In genomic region chr7:90345016-90345415, GRCh38 we compare ENCODE assay signal across 13 cellular contexts. TPM values are rescaled to one million over a fixed set of nuclear protein-coding genes. Genes with fewer than 3 reads are reported as not detected.
DNase-seq lines count a peak whose midpoint lies in the region; ATAC-seq, FAIRE-seq and TF ChIP-seq lines count a peak whose summit lies in the region.
"Had no signal": no experiment of that assay in that cellular context is flagged by ENCODE, and none has a peak within 500 bp of the region (broad histone marks: within the 10 kb centered on the region; RNA-seq: fewer than 3 reads in every experiment).

No MANE protein-coding gene starts in this region.

- no TSS peak for BruUV-seq in K562 (replicated peaks; lab: Mats Ljungman, UMichigan)

- no peak overlapping the region for H3K9ac ChIP-seq in HUES6 (ENCODE audit: low read length)
- no peak overlapping the region for H3K9ac ChIP-seq in K562 (ENCODE audit: insufficient read depth in 1 of 2, low read depth in 2 of 2, low read length in 2 of 2)

- no peak for FAIRE-seq in A549 (lab: Jason Lieb, UNC)
- FAIRE-seq in K562 (lab: Jason Lieb, UNC), result no peak

- H3K27ac ChIP-seq in A549 (no peak overlapping the region), HUES6 (ENCODE audit: low read depth, low read length) (no peak overlapping the region), K562 (ENCODE audit: extremely low read depth, low read depth, low read length) (peak overlapping the region; percentile 95; the same call in 2 of the 3 replicates)

- H3K4me1 ChIP-seq in A549, result peaks cover 3% of the 10 kb centered on the region; the same call in 1 of the 3 replicates
- no peaks in the 10 kb centered on the region for H3K4me1 ChIP-seq in HUES6 (ENCODE audit: control insufficient read depth, insufficient read depth, low read length)
- H3K4me1 ChIP-seq in K562 (replicated peaks in 1 of 2; ENCODE audit: control insufficient read depth in 2 of 2, insufficient read depth in 2 of 2, low read length in 2 of 2), result peaks cover 8 to 14% of the 10 kb centered on the region in 2 experiments; a peak in 3 of 5 replicates

- no peak for TF ChIP-seq CTCF in A549 (IDR thresholded peaks at IDR 0.05)
- no peak for TF ChIP-seq CTCF in K562 (IDR thresholded peaks at IDR 0.05 in 2 of 3, conservative IDR thresholded peaks at IDR 0.05 in 1 of 3; ENCODE audit: insufficient read depth in 2 of 3, low read depth in 1 of 3, low read length in 3 of 3)

- no peak for TF ChIP-seq RAD21 in A549 (conservative IDR thresholded peaks at IDR 0.05 in 1 of 2, IDR thresholded peaks at IDR 0.05 in 1 of 2)
- no peak for TF ChIP-seq RAD21 in K562 (CRISPR knock-in tag; conservative IDR thresholded peaks at IDR 0.05 in 1 of 2, IDR thresholded peaks at IDR 0.05 in 1 of 2)

- H3K9me3 ChIP-seq in A549, result no peaks in the 10 kb centered on the region
- H3K9me3 ChIP-seq in HUES6 (ENCODE audit: control insufficient read depth, insufficient read depth, low read depth, low read length), result no peaks in the 10 kb centered on the region
- no peaks in the 10 kb centered on the region for H3K9me3 ChIP-seq in K562 (replicated peaks; ENCODE audit: control insufficient read depth, insufficient read depth, low read depth, low read length)

- no peak for DNase-seq in A549 (ENCODE audit: low read depth in 1 of 2, low spot score in 1 of 2)
- no peak for DNase-seq in K562 (ENCODE audit: extremely low read depth in 1 of 4, low spot score in 3 of 4)
- DNase-seq in naive B cell, result no peak
- DNase-seq in hypothalamus (lab: John Stamatoyannopoulos, UW), result no peak
- no peak for DNase-seq in NCI-H2171 (lab: John Stamatoyannopoulos, UW)
- no peak for DNase-seq in stimulated activated CD4-positive, alpha-beta T cell treated with anti-CD3 and anti-CD28 coated beads, Interleukin-1b, Interleukin-23, amount 100 ng/mL, for 48 hours
- DNase-seq: cerebellar nuclear complex, NCI-H1105 treated with DMSO at 0.1 percent for 48 hours had no signal

- H3K27me3 ChIP-seq in HUES6 (ENCODE audit: control insufficient read depth, insufficient read depth, low read length) (no peaks in the 10 kb centered on the region), K562 (ENCODE audit: control insufficient read depth in 2 of 2, insufficient read depth in 2 of 2, low read length in 2 of 2) (no peaks in the 10 kb centered on the region)
- H3K27me3 ChIP-seq: BLaER1 treated with 17β-estradiol and CSF1 and Interleukin-3, amounts not matched to agents 10 nM and 100 nM had no signal

- POLR2A ChIA-PET in A549 (lab: Yijun Ruan, JAX) (interaction anchor here (0.9 kb wide), 1 partner anchor 133 kb away, joined by 3 read pairs; no protein-coding TSS in a partner anchor), K562 (lab: Yijun Ruan, JAX) (interaction anchor here (1.1 to 1.6 kb wide), 2 partner anchors 8 to 24 kb away, joined by 4 to 6 read pairs; no protein-coding TSS in a partner anchor)

- no peaks in the 10 kb centered on the region for H3K27me3 Mint-ChIP-seq in naive B cell

- CTCF ChIA-PET in A549 (lab: Yijun Ruan, JAX), result interaction anchor here (0.6 to 3.0 kb wide), 4 partner anchors 20 to 82 kb away, joined by 3 to 9 read pairs (median 4); no protein-coding TSS in a partner anchor
- CTCF ChIA-PET in K562 (lab: Yijun Ruan, JAX; ENCODE audit: low intra/inter-chr PET ratio), result no interaction called here

- H3K36me3 ChIP-seq in HUES6 (ENCODE audit: control insufficient read depth, insufficient read depth, low read length), result no peaks in the 10 kb centered on the region
- peaks cover 7% of the 10 kb centered on the region; the same call in 1 of the 3 replicates for H3K36me3 ChIP-seq in K562 (ENCODE audit: control insufficient read depth, insufficient read depth, low read length)

- in situ Hi-C loops in K562 (cut with MboI), result loop anchor here (5.0 kb wide), 1 partner anchor 57 kb away; the partner anchor contains the start of gene CLDN12

- TF ChIP-seq POLR2A in A549 (IDR thresholded peaks at IDR 0.05; ENCODE audit: low read length) (no peak), K562 (conservative IDR thresholded peaks at IDR 0.05) (no peak)

- H3K4me2 ChIP-seq in A549 (peak overlapping the region; percentile 63; the same call in 1 of the 3 replicates), K562 (ENCODE audit: insufficient read depth, low read length) (peak overlapping the region; percentile 98; the same call in 1 of the 2 replicates)

- no peak overlapping the region for H3K4me3 ChIP-seq in A549
- H3K4me3 ChIP-seq in HUES6 (ENCODE audit: low read depth, low read length), result 0 out of 2 replicates have a peak overlapping the region, but pooled peaks have one; percentile 96
- H3K4me3 ChIP-seq in K562, result no peak overlapping the region

- peak overlapping the region in 3 of 6 donors; percentile 97 to 99 (median 99) for H3K27ac Mint-ChIP-seq in naive B cell

- intact Hi-C loops in K562 (cut with micrococcal nuclease), result loop anchor here (5.0 kb wide), 1 partner anchor 957 kb away; no protein-coding TSS in a partner anchor

- H3K36me3 Mint-ChIP-seq in naive B cell, result no peaks in the 10 kb centered on the region

- H3K4me3 Mint-ChIP-seq in naive B cell, result peak overlapping the region; percentile 86 to 99 (median 98)

- H3K9me1 ChIP-seq in K562 (ENCODE audit: control insufficient read depth, insufficient read depth, low read length), result no peaks in the 10 kb centered on the region

- H4K20me1 ChIP-seq in K562 (replicated peaks; ENCODE audit: control insufficient read depth, insufficient read depth, low read length), result no peaks in the 10 kb centered on the region
- H4K20me1 ChIP-seq: BLaER1 treated with 17β-estradiol and CSF1 and Interleukin-3, amounts not matched to agents 10 nM and 100 nM had no signal

- TF ChIP-seq EP300 in A549 (IDR thresholded peaks at IDR 0.05) (no peak), K562 (IDR thresholded peaks at IDR 0.05; ENCODE audit: low read length) (no peak)

- no peak for ATAC-seq in A549
- no peak for ATAC-seq in K562
- no peak for ATAC-seq in naive B cell (ENCODE audit: low read depth in 2 of 2)
- no peak for ATAC-seq in HG03095 (IDR thresholded peaks at IDR 0.05; ENCODE audit: unreplicated experiment)

- peak overlapping the region; percentile 98 for H2AFZ ChIP-seq in K562 (ENCODE audit: low read depth, low read length)

- peaks cover 26 to 43% (median 41%) of the 10 kb centered on the region in 3 donors for H3K4me1 Mint-ChIP-seq in naive B cell

- H3K9me3 Mint-ChIP-seq in naive B cell, result no peaks in the 10 kb centered on the region

- H3K79me2 ChIP-seq in K562 (ENCODE audit: control insufficient read depth, insufficient read depth, low read length), result peaks cover 36% of the 10 kb centered on the region

RNA-seq across cellular contexts. Expression of gene GTPBP10, which starts 1.5 kb away (rescaled TPM):
- 39.6 and 54.9 TPM in 2 replicates for polyA plus RNA-seq in A549 (2011; rRNA removed)
- polyA plus RNA-seq in A549 (2012; cell fraction: cytosol; rRNA removed), result 6.1 and 8.4 TPM in 2 replicates
- polyA plus RNA-seq in A549 (2012; cell fraction: nucleus; rRNA removed), result 2.9 and 5.4 TPM in 2 replicates
- 16.5 to 18.3 TPM (median 18.0 TPM) in 3 replicates for polyA plus RNA-seq in A549 (2017; fragmentation: RNase III; extraction: RNeasy Plus Mini Kit Qiagen cat#74134 plus additional on column Dnase treatment)
- 10.7 and 14.1 TPM in 2 replicates for polyA minus RNA-seq in A549 (2011; rRNA and poly(A)+ RNA removed)
- total RNA-seq in K562 (2011; cell fraction: chromatin; rRNA removed; ENCODE audit: low replicate concordance), result 46.1 and 128 TPM in 2 replicates
- 21.3 and 33.0 TPM in 2 replicates for total RNA-seq in K562 (2011; cell fraction: nucleolus; rRNA removed)
- 25.0 and 47.4 TPM in 2 replicates for total RNA-seq in K562 (2011; cell fraction: nucleoplasm; rRNA removed)
- total RNA-seq in K562 (2014; rRNA removed), result 19.3 and 34.6 TPM in 2 replicates
- total RNA-seq in K562 (2014; rRNA removed; fragmentation: Illumina TruSeq; extraction: Trizol), result 78.7 and 91.3 TPM in 2 replicates
- total RNA-seq in K562 (2015; rRNA removed; fragmentation: Illumina TruSeq; extraction: Trizol), result 35.6 and 40.9 TPM in 2 replicates
- total RNA-seq in K562 (2021), result 58.3 and 65.2 TPM in 2 replicates
- polyA plus RNA-seq in K562 (2011; rRNA removed), result 41.8 and 75.2 TPM in 2 replicates
- polyA plus RNA-seq in K562 (2011; cell fraction: cytosol; rRNA removed), result 4.6 and 11.1 TPM in 2 replicates
- 20.4 and 24.2 TPM in 2 replicates for polyA plus RNA-seq in K562 (2011; cell fraction: nucleus; rRNA removed)
- 33.3 and 42.8 TPM in 2 replicates for polyA plus RNA-seq in K562 (2012)
- polyA plus RNA-seq in K562 (2014; fragmentation: Illumina TruSeq; extraction: Trizol), result 62.1 and 89.8 TPM in 2 replicates
- 10 to 100 TPM; 87.7 to 87.9 TPM for polyA plus RNA-seq in K562 (2014; fragmentation: Nextera tagmentation; extraction: Ambion mirVana)
- polyA plus RNA-seq in K562 (2014; rRNA removed), result 53.2 and 76.4 TPM in 2 replicates
- polyA minus RNA-seq in K562 (2011; rRNA and poly(A)+ RNA removed), result 58.9 and 71.1 TPM in 2 replicates
- 3.0 and 13.5 TPM in 2 replicates for polyA minus RNA-seq in K562 (2011; cell fraction: cytosol; rRNA and poly(A)+ RNA removed)
- 28.3 and 30.2 TPM in 2 replicates for polyA minus RNA-seq in K562 (2011; cell fraction: nucleus; rRNA and poly(A)+ RNA removed)
- polyA plus RNA-seq in naive B cell (ENCODE audit: low read depth in 6 of 6), result 10 to 100 TPM; 33.2 to 53.2 (median 47.9) TPM

RNA-seq across cellular contexts. Expression of gene FAM237B, which starts 23.9 kb away (rescaled TPM):
- not detected in 2 replicates for polyA plus RNA-seq in A549 (2011; rRNA removed)
- polyA plus RNA-seq in A549 (2012; cell fraction: cytosol; rRNA removed), result not detected in 2 replicates
- polyA plus RNA-seq in A549 (2012; cell fraction: nucleus; rRNA removed), result not detected in 2 replicates
- polyA plus RNA-seq in A549 (2017; fragmentation: RNase III; extraction: RNeasy Plus Mini Kit Qiagen cat#74134 plus additional on column Dnase treatment), result not detected in 3 replicates
- polyA minus RNA-seq in A549 (2011; rRNA and poly(A)+ RNA removed), result not detected in 2 replicates
- not detected in 2 replicates for total RNA-seq in K562 (2011; cell fraction: chromatin; rRNA removed; ENCODE audit: low replicate concordance)
- total RNA-seq in K562 (2011; cell fraction: nucleolus; rRNA removed), result not detected in 2 replicates
- not detected in 2 replicates for total RNA-seq in K562 (2011; cell fraction: nucleoplasm; rRNA removed)
- not detected in 2 replicates for total RNA-seq in K562 (2014; rRNA removed)
- not detected in 2 replicates for total RNA-seq in K562 (2014; rRNA removed; fragmentation: Illumina TruSeq; extraction: Trizol)
- not detected in 2 replicates for total RNA-seq in K562 (2015; rRNA removed; fragmentation: Illumina TruSeq; extraction: Trizol)
- total RNA-seq in K562 (2021), result not detected in 2 replicates
- polyA plus RNA-seq in K562 (2011; rRNA removed), result not detected in 2 replicates
- polyA plus RNA-seq in K562 (2011; cell fraction: cytosol; rRNA removed), result not detected in 2 replicates
- not detected in 2 replicates for polyA plus RNA-seq in K562 (2011; cell fraction: nucleus; rRNA removed)
- not detected in 2 replicates for polyA plus RNA-seq in K562 (2012)
- polyA plus RNA-seq in K562 (2014; fragmentation: Illumina TruSeq; extraction: Trizol), result not detected in 2 replicates
- not detected for polyA plus RNA-seq in K562 (2014; fragmentation: Nextera tagmentation; extraction: Ambion mirVana)
- not detected in 2 replicates for polyA plus RNA-seq in K562 (2014; rRNA removed)
- not detected in 2 replicates for polyA minus RNA-seq in K562 (2011; rRNA and poly(A)+ RNA removed)
- polyA minus RNA-seq in K562 (2011; cell fraction: cytosol; rRNA and poly(A)+ RNA removed), result not detected in 2 replicates
- polyA minus RNA-seq in K562 (2011; cell fraction: nucleus; rRNA and poly(A)+ RNA removed), result not detected in 2 replicates
- not detected for polyA plus RNA-seq in naive B cell (ENCODE audit: low read depth in 6 of 6)
- total RNA-seq: activated CD8-positive, alpha-beta memory T cell treated with anti-CD3 and anti-CD28 coated beads for 36 hours; occipital lobe had no signal

RNA-seq across cellular contexts. Expression of gene CLDN12, which starts 58.2 kb away (rescaled TPM):
- polyA plus RNA-seq in A549 (2011; rRNA removed), result 51.3 and 71.7 TPM in 2 replicates
- polyA plus RNA-seq in A549 (2012; cell fraction: cytosol; rRNA removed), result 27.0 and 28.7 TPM in 2 replicates
- polyA plus RNA-seq in A549 (2012; cell fraction: nucleus; rRNA removed), result 41.1 and 41.7 TPM in 2 replicates
- 16.6 to 19.9 TPM (median 17.8 TPM) in 3 replicates for polyA plus RNA-seq in A549 (2017; fragmentation: RNase III; extraction: RNeasy Plus Mini Kit Qiagen cat#74134 plus additional on column Dnase treatment)
- polyA minus RNA-seq in A549 (2011; rRNA and poly(A)+ RNA removed), result 138 and 190 TPM in 2 replicates
- 63.5 and 77.1 TPM in 2 replicates for total RNA-seq in K562 (2011; cell fraction: chromatin; rRNA removed; ENCODE audit: low replicate concordance)
- total RNA-seq in K562 (2011; cell fraction: nucleolus; rRNA removed), result 27.8 and 34.3 TPM in 2 replicates
- 67.9 and 96.9 TPM in 2 replicates for total RNA-seq in K562 (2011; cell fraction: nucleoplasm; rRNA removed)
- total RNA-seq in K562 (2014; rRNA removed), result 5.8 and 7.1 TPM in 2 replicates
- 15.3 and 16.1 TPM in 2 replicates for total RNA-seq in K562 (2014; rRNA removed; fragmentation: Illumina TruSeq; extraction: Trizol)
- 12.5 and 12.8 TPM in 2 replicates for total RNA-seq in K562 (2015; rRNA removed; fragmentation: Illumina TruSeq; extraction: Trizol)
- total RNA-seq in K562 (2021), result 14.3 and 15.1 TPM in 2 replicates
- polyA plus RNA-seq in K562 (2011; rRNA removed), result 36.6 and 42.2 TPM in 2 replicates
- 34.7 and 40.8 TPM in 2 replicates for polyA plus RNA-seq in K562 (2011; cell fraction: cytosol; rRNA removed)
- 70.0 and 111 TPM in 2 replicates for polyA plus RNA-seq in K562 (2011; cell fraction: nucleus; rRNA removed)
- 9.5 and 14.2 TPM in 2 replicates for polyA plus RNA-seq in K562 (2012)
- 12.9 and 15.8 TPM in 2 replicates for polyA plus RNA-seq in K562 (2014; fragmentation: Illumina TruSeq; extraction: Trizol)
- polyA plus RNA-seq in K562 (2014; fragmentation: Nextera tagmentation; extraction: Ambion mirVana), result 10 to 100 TPM; 17.5 to 18.0 TPM
- polyA plus RNA-seq in K562 (2014; rRNA removed), result 12.7 and 13.5 TPM in 2 replicates
- polyA minus RNA-seq in K562 (2011; rRNA and poly(A)+ RNA removed), result 37.3 and 64.1 TPM in 2 replicates
- 10.3 and 17.0 TPM in 2 replicates for polyA minus RNA-seq in K562 (2011; cell fraction: cytosol; rRNA and poly(A)+ RNA removed)
- 29.5 and 30.5 TPM in 2 replicates for polyA minus RNA-seq in K562 (2011; cell fraction: nucleus; rRNA and poly(A)+ RNA removed)
- polyA plus RNA-seq in naive B cell (ENCODE audit: low read depth in 6 of 6), result 1 to 10 TPM in 1 of 6 donors, under 1 TPM in 4, not detected in 1; 0.35 to 1.5 (median 0.60) TPM

Comparison
In these comparisons a context has a peak if more than half of its experiments do, and no peak if none do; other contexts are left out.
1. RNA of gene CLDN12, which starts 58.2 kb away (polyA plus RNA-seq): 16.6 to 71.7 TPM in A549 and 9.5 to 111 TPM in K562; 0.35 to 1.5 TPM in naive B cell; every median in the first group is over 4 times any median in the second.